1 cellular context compared by ENCODE assay signal in the genomic region with DNA sequence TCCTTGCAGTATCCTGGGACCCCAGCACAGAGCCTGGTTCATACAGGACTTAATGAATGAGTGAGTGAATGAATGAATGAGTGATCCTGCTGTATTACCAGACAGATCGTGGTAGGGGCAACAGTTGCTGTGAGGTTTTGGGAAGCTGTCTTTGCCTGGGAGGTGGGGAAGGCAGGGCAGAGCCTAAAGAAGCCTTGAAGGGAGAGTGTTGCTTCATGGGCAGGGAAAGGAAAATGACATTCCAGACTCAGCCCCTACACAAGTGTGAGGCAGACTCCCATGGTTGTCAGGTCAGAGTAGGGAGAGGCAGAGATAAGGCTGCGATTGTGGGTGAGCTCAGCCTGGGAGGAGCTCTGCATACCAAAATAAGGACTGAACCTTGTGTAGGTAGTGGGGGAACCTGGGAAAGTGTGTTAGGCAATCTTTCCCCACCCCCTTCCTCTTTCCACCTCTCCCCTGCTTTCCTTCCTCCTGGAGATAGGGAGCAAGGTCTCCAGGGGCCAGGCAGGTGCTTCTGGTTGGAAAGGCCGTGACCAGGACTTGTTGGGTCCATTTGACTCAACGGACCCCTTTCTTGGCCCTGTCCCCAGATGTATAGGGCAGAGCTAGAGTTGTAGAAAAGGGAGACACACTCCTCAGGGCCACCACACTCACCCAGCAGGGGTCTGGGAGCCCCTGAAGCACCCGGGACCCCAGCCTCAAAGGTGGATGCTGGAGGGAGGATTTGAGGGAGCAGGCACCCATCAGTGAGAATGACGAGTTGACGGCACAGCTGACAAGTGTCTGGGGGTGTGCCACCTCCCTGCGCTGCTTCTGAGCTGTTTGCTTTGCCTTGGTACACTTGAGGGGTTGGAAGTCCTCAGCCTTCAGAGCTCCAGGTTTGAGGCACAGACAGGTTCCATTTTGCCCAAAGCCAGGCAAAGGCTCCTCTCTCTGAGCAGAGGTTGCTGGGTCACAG.
TF ChIP-seq lines count a peak whose summit lies in the region.

No MANE protein-coding gene starts in this region.

TF ChIP-seq in H1, 55 proteins besides CTCF, POLR2A, EP300 and RAD21:
- TF ChIP-seq EGR1 (IDR thresholded peaks at IDR 0.05; ENCODE audit: borderline replicate concordance, low read depth, low read length) (no peak), CEBPB (IDR thresholded peaks at IDR 0.05; ENCODE audit: low read depth, low read length) (peak; percentile 12; the same call in 1 of the 2 replicates)
